ENCODE assay signal across 10 cellular contexts in the genomic region with DNA sequence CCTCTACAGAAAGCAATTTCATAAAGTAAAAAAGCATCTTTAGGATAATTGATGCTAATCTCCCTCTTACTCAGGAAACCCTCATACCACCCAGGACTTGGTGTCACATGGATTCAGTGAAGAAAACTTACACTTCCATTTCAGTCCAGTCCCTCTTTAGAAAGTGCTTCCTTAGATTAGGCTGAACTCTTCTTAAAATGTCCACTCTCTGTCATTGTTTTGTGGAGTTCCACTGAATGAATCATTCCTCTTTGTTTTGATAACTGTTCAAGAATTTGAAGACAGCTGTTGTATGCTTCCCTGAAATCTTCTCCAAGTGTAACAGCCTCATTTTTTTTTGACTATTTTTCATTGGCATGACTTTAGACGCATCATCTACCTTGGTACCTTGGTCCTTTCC.
A peak's percentile ranks its signal among the peaks of the same experiment; 100 is the strongest.
DNase-seq lines count a peak whose midpoint lies in the region; ATAC-seq and TF ChIP-seq lines count a peak whose summit lies in the region.
"Had no signal": no experiment of that assay in that cellular context is flagged by ENCODE, and none has a peak within 500 bp of the region (broad histone marks: within the 10 kb centered on the region; RNA-seq: fewer than 3 reads in every experiment).

No MANE protein-coding gene starts in this region.

- no peaks in the 10 kb centered on the region for H3K79me2 ChIP-seq in PC-3 (ENCODE audit: low read length)

- H3K36me3 Mint-ChIP-seq in mesothelial cell of epicardium: no peaks in the 10 kb centered on the region

- TF ChIP-seq CTCF in PC-3 (conservative IDR thresholded peaks at IDR 0.05; ENCODE audit: low read depth, low read length) (no peak), epithelial cell of esophagus (IDR thresholded peaks at IDR 0.05; ENCODE audit: insufficient read depth, low read depth, low read length, missing control alignments) (no peak), mesothelial cell of epicardium (IDR thresholded peaks at IDR 0.05; ENCODE audit: unreplicated experiment) (no peak), GM20000 (IDR thresholded peaks at IDR 0.05; ENCODE audit: extremely low read depth, missing control alignments) (no peak)

- no peak overlapping the region for H3K4me3 Mint-ChIP-seq in mesothelial cell of epicardium

- CTCF ChIA-PET in PC-3 (lab: Charles Lee): no interaction called here

- peak overlapping the region; percentile 26 for H3K27ac Mint-ChIP-seq in mesothelial cell of epicardium

- H3K9ac ChIP-seq in PC-3 (ENCODE audit: low read length): no peak overlapping the region

- peaks cover 5% of the 10 kb centered on the region for H3K9me3 Mint-ChIP-seq in mesothelial cell of epicardium

- H3K9me3 ChIP-seq in PC-3 (ENCODE audit: low read length): no peaks in the 10 kb centered on the region

- no peaks in the 10 kb centered on the region for H3K27me3 ChIP-seq in PC-3 (ENCODE audit: low read length)

- BruUV-seq in PC-3 (replicated peaks; lab: Mats Ljungman, UMichigan): no TSS peak

- POLR2A ChIA-PET in PC-3 (lab: Charles Lee; ENCODE audit: unreplicated experiment): no interaction called here

- H2AFZ ChIP-seq in PC-3 (ENCODE audit: low read length): 0 out of 2 replicates have a peak overlapping the region, but pooled peaks have one; percentile 7

- peaks cover 24% of the 10 kb centered on the region for H3K4me1 Mint-ChIP-seq in mesothelial cell of epicardium

- intact Hi-C loops in PC-3 (cut with micrococcal nuclease): loop anchor here (2.0 to 5.0 kb wide), 3 partner anchors 28 to 143 kb away; partner anchors contain the start of gene ZNF462

- H3K9me2 ChIP-seq in PC-3 (replicated peaks; ENCODE audit: low read length): 0 out of 2 replicates have a peak, but pooled peaks cover 2% of the 10 kb centered on the region

- no peaks in the 10 kb centered on the region for H3F3A ChIP-seq in PC-3 (ENCODE audit: low read length, unreplicated experiment)

- 0 out of 2 replicates have a peak overlapping the region, but pooled peaks have one; percentile 27 for H3K4me2 ChIP-seq in PC-3 (ENCODE audit: low read length)

- H3K4me3 ChIP-seq in PC-3 (ENCODE audit: low read length) (no peak overlapping the region), epithelial cell of esophagus (ENCODE audit: low read length) (no peak overlapping the region)

- ATAC-seq in PC-3 (peak; percentile 43), HG03457 (IDR thresholded peaks at IDR 0.05; ENCODE audit: unreplicated experiment) (no peak)
- ATAC-seq: activated CD4-positive, CD25-positive, alpha-beta regulatory T cell treated with anti-CD3 and anti-CD28 coated beads, Interleukin-2, amount 50 U/mL, for 24 hours had no signal

- DNase-seq in AG08395 (ENCODE audit: low spot score): peak; percentile 36
- peak; percentile 40 for DNase-seq in PC-3
- DNase-seq in epithelial cell of esophagus (ENCODE audit: low read depth): peak; percentile 27
- no peak for DNase-seq in mesothelial cell of epicardium (ENCODE audit: low spot score in 2 of 2, unreplicated experiment in 2 of 2)
- no peak for DNase-seq in activated CD8-positive, alpha-beta memory T cell treated with anti-CD3 and anti-CD28 coated beads, Interleukin-2, amount 50 U/mL, for 48 hours
- DNase-seq in activated effector memory CD4-positive, alpha-beta T cell treated with anti-CD3 and anti-CD28 coated beads, Interleukin-2, amount 50 U/mL, for 16 hours: no peak
- no peak for DNase-seq in GM20000 (ENCODE audit: low spot score)
- DNase-seq: aorta had no signal

- H3K36me3 ChIP-seq in PC-3 (ENCODE audit: low read depth, low read length): no peaks in the 10 kb centered on the region

- H4K20me1 ChIP-seq in PC-3 (ENCODE audit: low read length): no peaks in the 10 kb centered on the region

- H3K4me1 ChIP-seq in PC-3 (ENCODE audit: insufficient read depth, low read length): peaks cover 31% of the 10 kb centered on the region

- no peaks in the 10 kb centered on the region for H3K27me3 Mint-ChIP-seq in mesothelial cell of epicardium (ENCODE audit: low read depth)

- no peak overlapping the region for H3K27ac ChIP-seq in PC-3 (ENCODE audit: low read length)

Comparison
In these comparisons a context has a peak if more than half of its experiments do, and no peak if none do; other contexts are left out.
1. DNase-seq: peak in AG08395 (single experiment), PC-3 (single experiment) and epithelial cell of esophagus (single experiment); none in mesothelial cell of epicardium (0 of 2), activated CD8-positive, alpha-beta memory T cell treated with anti-CD3 and anti-CD28 coated beads, Interleukin-2, amount 50 U/mL, for 48 hours (single experiment), activated effector memory CD4-positive, alpha-beta T cell treated with anti-CD3 and anti-CD28 coated beads, Interleukin-2, amount 50 U/mL, for 16 hours (single experiment) and GM20000 (single experiment).